12 cellular contexts compared by ENCODE assay signal in genomic region chr17:19175410-19175809, GRCh38. TPM values are rescaled to one million over a fixed set of nuclear protein-coding genes. Genes with fewer than 3 reads are reported as not detected.
DNase-seq lines count a peak whose midpoint lies in the region; ATAC-seq and TF ChIP-seq lines count a peak whose summit lies in the region.
"Not testable (repeated sequence)": the region's sequence is repeated elsewhere in the genome, so short reads cannot be mapped to it uniquely, and the experiment has no call there.
"Had no signal": no experiment of that assay in that cellular context is flagged by ENCODE, and none has a peak within 500 bp of the region (broad histone marks: within the 10 kb centered on the region; RNA-seq: fewer than 3 reads in every experiment).

No MANE protein-coding gene starts in this region.

- not testable (repeated sequence) for H3K27ac Mint-ChIP-seq in CD8-positive, alpha-beta T cell

- no CpG with 5 or more reads among the region's 20 CpGs for WGBS in lung, 2 donors

- not testable (repeated sequence) for H3K27ac ChIP-seq in CD8-positive, alpha-beta T cell (ENCODE audit: low read depth, low read length); HCT116 (ENCODE audit: low read depth, low read length); lung (ENCODE audit: low read depth in 1 of 2, low read length in 1 of 2)

- not testable (repeated sequence) for H3K4me1 ChIP-seq in CD8-positive, alpha-beta T cell (ENCODE audit: insufficient read depth, low read length); HCT116 (ENCODE audit: control insufficient read depth in 1 of 2, insufficient read depth in 2 of 2, low read length in 2 of 2); lung (ENCODE audit: control insufficient read depth in 2 of 2, insufficient read depth in 2 of 2, low read length in 2 of 2)

- not testable (repeated sequence) for TF ChIP-seq RAD21 in HCT116 (IDR thresholded peaks at IDR 0.05; ENCODE audit: low read depth)

- H3K9me3 ChIP-seq in CD8-positive, alpha-beta T cell (ENCODE audit: low read length); HCT116 (ENCODE audit: control insufficient read depth in 1 of 2, insufficient read depth in 1 of 2, low read depth in 1 of 2, low read length in 2 of 2); lung (ENCODE audit: control insufficient read depth in 2 of 2, insufficient read depth in 1 of 2, low read length in 1 of 2): not testable (repeated sequence)

- not testable (repeated sequence) for H3K36me3 ChIP-seq in CD8-positive, alpha-beta T cell (ENCODE audit: insufficient read depth, low read length); HCT116 (ENCODE audit: control insufficient read depth in 1 of 2, insufficient read depth in 2 of 2, low read length in 2 of 2); lung (ENCODE audit: control insufficient read depth in 2 of 2, insufficient read depth in 2 of 2, low read length in 2 of 2)

- not testable (repeated sequence) for H3K9me2 ChIP-seq in HCT116 (ENCODE audit: insufficient read depth)

- DNase-seq in CD8-positive, alpha-beta T cell; HCT116 (ENCODE audit: low read depth, low spot score); lung (ENCODE audit: low spot score); stimulated activated naive CD8-positive, alpha-beta T cell treated with anti-CD3 and anti-CD28 coated beads, Interleukin-15, Interleukin-2, amounts not matched to agents 100 U/mL and 50 U/mL, for 24 hours: not testable (repeated sequence)

- H3K4me3 ChIP-seq in CD8-positive, alpha-beta T cell (ENCODE audit: low read depth, low read length); HCT116 (replicated peaks in 1 of 2; ENCODE audit: low read depth in 1 of 2, low read length in 2 of 2); lung: not testable (repeated sequence)

- not testable (repeated sequence) for H3K4me3 Mint-ChIP-seq in CD8-positive, alpha-beta T cell

- not testable (repeated sequence) for H4K20me1 ChIP-seq in HCT116 (ENCODE audit: insufficient read depth)

- H3K27me3 Mint-ChIP-seq in CD8-positive, alpha-beta T cell (ENCODE audit: low read depth), result not testable (repeated sequence)

- not testable (repeated sequence) for H2AFZ ChIP-seq in HCT116 (ENCODE audit: low read depth, low read length, poor library complexity, severe bottlenecking)

- TF ChIP-seq CTCF in CD8-positive, alpha-beta T cell (IDR thresholded peaks at IDR 0.05); HCT116 (IDR thresholded peaks at IDR 0.05 in 2 of 3, conservative IDR thresholded peaks at IDR 0.05 in 1 of 3; ENCODE audit: borderline replicate concordance in 1 of 3, insufficient read depth in 1 of 3, low read depth in 2 of 3, low read length in 2 of 3); lung (IDR thresholded peaks at IDR 0.05; ENCODE audit: control extremely low read depth, extremely low read depth): not testable (repeated sequence)

- H3K36me3 Mint-ChIP-seq in CD8-positive, alpha-beta T cell, result not testable (repeated sequence)

- POLR2A ChIA-PET in CD8-positive, alpha-beta T cell (lab: Charles Lee); HCT116 (lab: Charles Lee): not testable (repeated sequence)

- ATAC-seq in CD8-positive, alpha-beta T cell, result peak; percentile 97
- ATAC-seq in GM19324 (IDR thresholded peaks at IDR 0.05; ENCODE audit: low FRiP score, unreplicated experiment) (peak; percentile 71), HCT116 (peak; percentile 98), HG03280 (IDR thresholded peaks at IDR 0.05; ENCODE audit: unreplicated experiment) (peak; percentile 65), esophagus mucosa (peak; percentile 88), lung (ENCODE audit: insufficient read depth, low FRiP score) (peak; percentile 95)
- ATAC-seq in activated CD4-positive, CD25-positive, alpha-beta regulatory T cell treated with anti-CD3 and anti-CD28 coated beads, Interleukin-2, amount 50 U/mL, for 24 hours, result peak; percentile 98 to 100
- peak; percentile 95 for ATAC-seq in stimulated activated naive CD8-positive, alpha-beta T cell treated with anti-CD3 and anti-CD28 coated beads, Interleukin-15, Interleukin-2, amounts not matched to agents 100 U/mL and 50 U/mL, for 24 hours

- not testable (repeated sequence) for H3K9me3 Mint-ChIP-seq in CD8-positive, alpha-beta T cell

- H3K4me2 ChIP-seq in HCT116 (ENCODE audit: low read length), result not testable (repeated sequence)

- RAD21 ChIA-PET in HCT116 (lab: Charles Lee; ENCODE audit: low non-redundant PET in 1 of 2, low total read pairs in 2 of 2, uncharacterized antibody in 2 of 2, unreplicated experiment in 2 of 2), result not testable (repeated sequence)

- not testable (repeated sequence) for H3K79me2 ChIP-seq in HCT116 (ENCODE audit: insufficient read depth, low read length)

- BruUV-seq in HCT116 (replicated peaks; lab: Mats Ljungman, UMichigan), result not testable (repeated sequence)

- H3K9ac ChIP-seq in HCT116 (ENCODE audit: low read length), result not testable (repeated sequence)

- intact Hi-C loops in CD8-positive, alpha-beta T cell (cut with DNase I, micrococcal nuclease); HCT116 (cut with micrococcal nuclease): not testable (repeated sequence)

- not testable (repeated sequence) for H3K27me3 ChIP-seq in CD8-positive, alpha-beta T cell (ENCODE audit: insufficient read depth, low read length); HCT116 (ENCODE audit: insufficient read depth, low read length); lung (ENCODE audit: control insufficient read depth, insufficient read depth)

- TF ChIP-seq POLR2A in HCT116 (IDR thresholded peaks at IDR 0.05; ENCODE audit: borderline replicate concordance, extremely low read depth, insufficient read depth, insufficient read length), result not testable (repeated sequence)

- not testable (repeated sequence) for H3K4me1 Mint-ChIP-seq in CD8-positive, alpha-beta T cell (ENCODE audit: low read depth)

- CTCF ChIA-PET in CD8-positive, alpha-beta T cell (lab: Charles Lee); HCT116 (lab: Charles Lee): not testable (repeated sequence)

RNA-seq across cellular contexts. Expression of gene GRAPL, which starts 48.0 kb away (rescaled TPM):
- 10 to 100 TPM; 15.7 to 18.7 TPM for total RNA-seq in CD8-positive, alpha-beta T cell
- total RNA-seq in HCT116 (2021; ENCODE audit: unreplicated experiment) (0.44 TPM), esophagus mucosa (0.48 TPM), lung (1 to 10 TPM; 3.9 to 8.1 TPM)
- not detected in 2 replicates for polyA plus RNA-seq in HCT116 (2012)
- 1 to 10 TPM; 4.3 to 6.1 TPM for polyA plus RNA-seq in lung
- total RNA-seq: A673, hepatocyte, NCI-H460 had no signal
- polyA plus RNA-seq: hepatocyte, SK-N-SH had no signal
